In genomic region chr12:130522244-130522834, GRCh38 we compare ENCODE assay signal across 35 cellular contexts.
"Had no signal": no experiment of that assay in that cellular context is flagged by ENCODE, and none has a peak within 500 bp of the region (broad histone marks: within the 10 kb centered on the region; RNA-seq: fewer than 3 reads in every experiment).

No MANE protein-coding gene starts in this region.

- H3K4me2 ChIP-seq: KMS-11 had no signal

- H3K9me3 ChIP-seq: MG63 had no signal

- H3K27me3 ChIP-seq: MG63 had no signal

- H3K9ac ChIP-seq: KMS-11 had no signal

- H3K4me3 ChIP-seq: MG63 had no signal

- DNase-seq: Karpas-422, Kasumi-1, KBM-7, KG1, MG63, MM.1S, MV-4-11, NCI-H1048, NCI-H1092, NCI-H1092 treated with DMSO at 0.1 percent for 48 hours, NCI-H1105, NCI-H1105 treated with DMSO at 0.1 percent for 48 hours, NCI-H1417, NCI-H1417 treated with DMSO at 0.1 percent for 48 hours, NCI-H1436, NCI-H1436 treated with DMSO at 0.1 percent for 48 hours, NCI-H146, NCI-H1694, NCI-H1694 treated with DMSO at 0.1 percent for 48 hours, NCI-H187, NCI-H187 treated with DMSO at 0.1 percent for 48 hours, NCI-H1930, NCI-H2029, NCI-H2029 treated with DMSO at 0.1 percent for 48 hours, NCI-H2081, NCI-H2081 treated with DMSO at 0.1 percent for 48 hours, NCI-H2107, NCI-H2171, NCI-H2171 treated with DMSO at 0.1 percent for 48 hours, NCI-H2227 treated with DMSO at 0.1 percent for 48 hours, NCI-H226, NCI-H345, NCI-H446, NCI-H446 treated with DMSO at 0.1 percent for 48 hours had no signal

- H3K27ac ChIP-seq: KMS-11 had no signal

- H3K36me3 ChIP-seq: MG63 had no signal
